2 cellular contexts compared by ENCODE assay signal in the genomic region with DNA sequence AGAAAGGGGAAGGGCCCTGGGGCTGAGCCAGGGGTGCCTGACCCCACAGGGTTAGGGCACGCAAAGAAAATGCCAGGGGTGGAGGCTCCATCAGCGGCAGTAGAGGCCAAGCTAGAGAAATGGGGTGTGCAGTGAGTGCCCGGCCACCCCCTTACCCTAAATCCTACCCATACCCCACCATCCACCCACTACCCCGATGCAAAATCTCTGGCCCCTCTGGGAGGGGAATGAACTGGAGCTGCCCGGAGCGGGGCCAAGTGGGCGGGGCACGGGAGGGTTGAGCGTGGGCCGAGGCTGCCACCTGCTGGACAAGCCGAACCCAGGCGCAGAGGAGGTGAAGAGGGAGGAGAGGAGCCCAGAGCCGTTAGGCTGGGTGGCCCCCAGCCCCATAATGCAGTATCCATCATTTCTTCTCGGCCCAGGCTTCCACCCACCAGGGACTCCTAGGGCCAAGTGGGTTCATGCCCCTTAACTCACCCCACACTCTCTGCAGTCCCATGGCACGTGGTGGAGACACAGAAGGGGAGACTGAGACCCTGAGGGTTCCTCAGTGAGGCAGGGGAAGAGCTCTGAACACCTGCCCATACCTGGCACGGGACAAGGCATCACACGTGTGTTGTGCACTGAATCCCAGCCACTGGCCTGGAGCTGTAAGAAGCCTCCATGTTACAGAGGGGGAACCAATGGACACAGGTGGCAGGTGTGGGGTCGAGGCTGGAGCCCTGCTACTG.
TF ChIP-seq lines count a peak whose summit lies in the region.

No MANE protein-coding gene starts in this region.

TF ChIP-seq in IMR-90, 13 proteins besides CTCF, POLR2A, EP300 and RAD21:
- TF ChIP-seq CEBPB (IDR thresholded peaks at IDR 0.05; ENCODE audit: low read depth, low read length), result no peak
- TF ChIP-seq NFE2L2 (IDR thresholded peaks at IDR 0.05; ENCODE audit: low read depth, low read length), result no peak
- no peak for TF ChIP-seq MAFK (IDR thresholded peaks at IDR 0.05; ENCODE audit: low read depth, low read length)
- TF ChIP-seq FOS (IDR thresholded peaks at IDR 0.05; ENCODE audit: low read depth, low read length), result no peak
- TF ChIP-seq BHLHE40 (IDR thresholded peaks at IDR 0.05; ENCODE audit: low read depth, low read length), result no peak
- TF ChIP-seq SMC3 (IDR thresholded peaks at IDR 0.05; ENCODE audit: low read depth, low read length), result peak; percentile 94
- TF ChIP-seq RFX5 (IDR thresholded peaks at IDR 0.05; ENCODE audit: low read depth, low read length), result no peak
- TF ChIP-seq MAZ (IDR thresholded peaks at IDR 0.05; ENCODE audit: borderline replicate concordance, low read depth, low read length), result peak; percentile 60
- no peak for TF ChIP-seq MXI1 (IDR thresholded peaks at IDR 0.05; ENCODE audit: borderline replicate concordance, low read depth, low read length)
- no peak for TF ChIP-seq RCOR1 (IDR thresholded peaks at IDR 0.05; ENCODE audit: insufficient replicate concordance, low read length)
- TF ChIP-seq, protein P1, sequence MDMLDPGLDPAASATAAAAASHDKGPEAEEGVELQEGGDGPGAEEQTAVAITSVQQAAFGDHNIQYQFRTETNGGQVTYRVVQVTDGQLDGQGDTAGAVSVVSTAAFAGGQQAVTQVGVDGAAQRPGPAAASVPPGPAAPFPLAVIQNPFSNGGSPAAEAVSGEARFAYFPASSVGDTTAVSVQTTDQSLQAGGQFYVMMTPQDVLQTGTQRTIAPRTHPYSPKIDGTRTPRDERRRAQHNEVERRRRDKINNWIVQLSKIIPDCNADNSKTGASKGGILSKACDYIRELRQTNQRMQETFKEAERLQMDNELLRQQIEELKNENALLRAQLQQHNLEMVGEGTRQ (IDR thresholded peaks at IDR 0.05; ENCODE audit: low read depth, low read length), result no peak
- TF ChIP-seq, protein P2, sequence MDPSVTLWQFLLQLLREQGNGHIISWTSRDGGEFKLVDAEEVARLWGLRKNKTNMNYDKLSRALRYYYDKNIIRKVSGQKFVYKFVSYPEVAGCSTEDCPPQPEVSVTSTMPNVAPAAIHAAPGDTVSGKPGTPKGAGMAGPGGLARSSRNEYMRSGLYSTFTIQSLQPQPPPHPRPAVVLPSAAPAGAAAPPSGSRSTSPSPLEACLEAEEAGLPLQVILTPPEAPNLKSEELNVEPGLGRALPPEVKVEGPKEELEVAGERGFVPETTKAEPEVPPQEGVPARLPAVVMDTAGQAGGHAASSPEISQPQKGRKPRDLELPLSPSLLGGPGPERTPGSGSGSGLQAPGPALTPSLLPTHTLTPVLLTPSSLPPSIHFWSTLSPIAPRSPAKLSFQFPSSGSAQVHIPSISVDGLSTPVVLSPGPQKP (IDR thresholded peaks at IDR 0.05; ENCODE audit: borderline replicate concordance, low read depth, low read length), result no peak
- no peak for TF ChIP-seq CHD1 (IDR thresholded peaks at IDR 0.05; ENCODE audit: low read depth, low read length)
TF ChIP-seq in IMR-90: peak in this region for 2.

TF ChIP-seq in SK-N-SH, 30 proteins besides CTCF, POLR2A, EP300 and RAD21:
- TF ChIP-seq EZH2phosphoT487 (IDR thresholded peaks at IDR 0.05; ENCODE audit: borderline replicate concordance, low read depth) (no peak), TAF1 (IDR thresholded peaks at IDR 0.05; ENCODE audit: borderline replicate concordance, low read depth, low read length) (no peak), NRF1 (IDR thresholded peaks at IDR 0.05; ENCODE audit: low read depth, low read length) (no peak), CHD2 (IDR thresholded peaks at IDR 0.05; ENCODE audit: low read length, partially characterized antibody) (no peak), MEF2A (IDR thresholded peaks at IDR 0.05; ENCODE audit: borderline replicate concordance, low read depth) (no peak), NFIC (IDR thresholded peaks at IDR 0.05; ENCODE audit: borderline replicate concordance) (peak; percentile 67; the same call in 1 of the 2 replicates), YY1 (IDR thresholded peaks at IDR 0.05; ENCODE audit: low read depth) (no peak), GABPA (IDR thresholded peaks at IDR 0.05; ENCODE audit: low read depth) (no peak), RCOR1 (IDR thresholded peaks at IDR 0.05; ENCODE audit: low read length) (0 out of 2 replicates have a peak, but pooled peaks have one; percentile 19), SMC3 (IDR thresholded peaks at IDR 0.05; ENCODE audit: low read depth, low read length) (peak; percentile 97), RXRA (IDR thresholded peaks at IDR 0.05; ENCODE audit: borderline replicate concordance, low read depth) (no peak), SIN3A (IDR thresholded peaks at IDR 0.05; ENCODE audit: borderline replicate concordance, low read depth, low read length) (no peak), JUND (IDR thresholded peaks at IDR 0.05) (no peak), POLR2AphosphoS5 (IDR thresholded peaks at IDR 0.05; ENCODE audit: low read depth, low read length) (no peak), ELF1 (IDR thresholded peaks at IDR 0.05) (no peak), FOXM1 (IDR thresholded peaks at IDR 0.05; ENCODE audit: low read depth) (no peak), RFX5 (IDR thresholded peaks at IDR 0.05; ENCODE audit: low read length) (no peak), TEAD4 (IDR thresholded peaks at IDR 0.05; ENCODE audit: borderline replicate concordance, insufficient read depth) (no peak), TCF12 (IDR thresholded peaks at IDR 0.05) (no peak), GATA2 (CRISPR knock-in tag; IDR thresholded peaks at IDR 0.05) (no peak), FOSL2 (IDR thresholded peaks at IDR 0.05; ENCODE audit: borderline replicate concordance, low read depth) (no peak), MXI1 (IDR thresholded peaks at IDR 0.05; ENCODE audit: low read depth, low read length) (no peak)
- TF ChIP-seq, protein P3, sequence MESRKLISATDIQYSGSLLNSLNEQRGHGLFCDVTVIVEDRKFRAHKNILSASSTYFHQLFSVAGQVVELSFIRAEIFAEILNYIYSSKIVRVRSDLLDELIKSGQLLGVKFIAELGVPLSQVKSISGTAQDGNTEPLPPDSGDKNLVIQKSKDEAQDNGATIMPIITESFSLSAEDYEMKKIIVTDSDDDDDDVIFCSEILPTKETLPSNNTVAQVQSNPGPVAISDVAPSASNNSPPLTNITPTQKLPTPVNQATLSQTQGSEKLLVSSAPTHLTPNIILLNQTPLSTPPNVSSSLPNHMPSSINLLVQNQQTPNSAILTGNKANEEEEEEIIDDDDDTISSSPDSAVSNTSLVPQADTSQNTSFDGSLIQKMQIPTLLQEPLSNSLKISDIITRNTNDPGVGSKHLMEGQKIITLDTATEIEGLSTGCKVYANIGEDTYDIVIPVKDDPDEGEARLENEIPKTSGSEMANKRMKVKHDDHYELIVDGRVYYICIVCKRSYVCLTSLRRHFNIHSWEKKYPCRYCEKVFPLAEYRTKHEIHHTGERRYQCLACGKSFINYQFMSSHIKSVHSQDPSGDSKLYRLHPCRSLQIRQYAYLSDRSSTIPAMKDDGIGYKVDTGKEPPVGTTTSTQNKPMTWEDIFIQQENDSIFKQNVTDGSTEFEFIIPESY (IDR thresholded peaks at IDR 0.05; ENCODE audit: borderline replicate concordance, low read depth), result no peak
- TF ChIP-seq, protein P4, sequence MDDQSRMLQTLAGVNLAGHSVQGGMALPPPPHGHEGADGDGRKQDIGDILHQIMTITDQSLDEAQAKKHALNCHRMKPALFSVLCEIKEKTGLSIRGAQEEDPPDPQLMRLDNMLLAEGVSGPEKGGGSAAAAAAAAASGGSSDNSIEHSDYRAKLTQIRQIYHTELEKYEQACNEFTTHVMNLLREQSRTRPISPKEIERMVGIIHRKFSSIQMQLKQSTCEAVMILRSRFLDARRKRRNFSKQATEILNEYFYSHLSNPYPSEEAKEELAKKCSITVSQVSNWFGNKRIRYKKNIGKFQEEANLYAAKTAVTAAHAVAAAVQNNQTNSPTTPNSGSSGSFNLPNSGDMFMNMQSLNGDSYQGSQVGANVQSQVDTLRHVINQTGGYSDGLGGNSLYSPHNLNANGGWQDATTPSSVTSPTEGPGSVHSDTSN (IDR thresholded peaks at IDR 0.05), result no peak
- TF ChIP-seq, protein P5, sequence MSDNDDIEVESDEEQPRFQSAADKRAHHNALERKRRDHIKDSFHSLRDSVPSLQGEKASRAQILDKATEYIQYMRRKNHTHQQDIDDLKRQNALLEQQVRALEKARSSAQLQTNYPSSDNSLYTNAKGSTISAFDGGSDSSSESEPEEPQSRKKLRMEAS (IDR thresholded peaks at IDR 0.05; ENCODE audit: low read depth), result no peak
- TF ChIP-seq, protein P1 (IDR thresholded peaks at IDR 0.05; ENCODE audit: borderline replicate concordance, low read depth, low read length), result no peak
- TF ChIP-seq, protein P6, sequence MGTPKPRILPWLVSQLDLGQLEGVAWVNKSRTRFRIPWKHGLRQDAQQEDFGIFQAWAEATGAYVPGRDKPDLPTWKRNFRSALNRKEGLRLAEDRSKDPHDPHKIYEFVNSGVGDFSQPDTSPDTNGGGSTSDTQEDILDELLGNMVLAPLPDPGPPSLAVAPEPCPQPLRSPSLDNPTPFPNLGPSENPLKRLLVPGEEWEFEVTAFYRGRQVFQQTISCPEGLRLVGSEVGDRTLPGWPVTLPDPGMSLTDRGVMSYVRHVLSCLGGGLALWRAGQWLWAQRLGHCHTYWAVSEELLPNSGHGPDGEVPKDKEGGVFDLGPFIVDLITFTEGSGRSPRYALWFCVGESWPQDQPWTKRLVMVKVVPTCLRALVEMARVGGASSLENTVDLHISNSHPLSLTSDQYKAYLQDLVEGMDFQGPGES (IDR thresholded peaks at IDR 0.05; ENCODE audit: low read depth, low read length), result no peak
